ENCODE assay signal across 15 cellular contexts in the genomic region with DNA sequence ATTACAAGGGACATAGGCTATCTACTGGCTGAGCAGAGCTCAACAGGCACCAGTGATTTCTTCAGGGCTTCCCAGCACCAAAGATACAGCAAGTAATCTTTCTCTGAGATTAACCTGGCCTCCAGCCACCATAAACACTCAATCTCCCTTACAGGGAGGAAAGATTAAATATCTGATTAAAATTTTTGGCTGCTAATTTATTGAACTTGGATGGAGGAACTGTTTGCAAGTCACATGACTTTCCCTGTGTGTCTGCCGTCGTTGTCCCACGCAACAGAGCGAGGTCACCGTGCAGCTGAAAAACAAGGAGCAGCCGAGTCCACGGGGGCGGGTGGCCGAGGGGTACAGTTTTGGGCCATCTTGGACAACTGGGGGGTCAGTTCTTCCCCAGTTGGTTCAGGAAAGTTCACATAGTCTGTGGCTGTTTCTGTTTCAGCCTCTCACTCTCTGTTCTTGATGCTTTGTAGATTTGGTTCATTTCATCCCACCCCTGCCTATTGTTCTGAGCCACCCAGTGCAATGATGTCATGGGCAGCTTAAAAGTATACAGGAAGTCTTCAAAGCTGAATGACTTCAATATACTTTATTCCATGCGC.
DNase-seq lines count a peak whose midpoint lies in the region; ATAC-seq, FAIRE-seq and TF ChIP-seq lines count a peak whose summit lies in the region.
"Had no signal": no experiment of that assay in that cellular context is flagged by ENCODE, and none has a peak within 500 bp of the region (broad histone marks: within the 10 kb centered on the region; RNA-seq: fewer than 3 reads in every experiment).

No MANE protein-coding gene starts in this region.

- H3K36me3 Mint-ChIP-seq in neural crest cell (ENCODE audit: low read depth) (peaks cover 4% of the 10 kb centered on the region), CD14-positive monocyte (no peaks in the 10 kb centered on the region)
- H3K36me3 Mint-ChIP-seq: activated CD8-positive, alpha-beta memory T cell treated with anti-CD3 and anti-CD28 coated beads, Interleukin-2, amount 10 ng/mL, durations not matched to agents 7 days and 5 days had no signal

- no peak for TF ChIP-seq EP300 in HepG2 (IDR thresholded peaks at IDR 0.05; ENCODE audit: low read depth in 2 of 2, low read length in 2 of 2)
- TF ChIP-seq EP300 in HepG2 (CRISPR knock-in tag; IDR thresholded peaks at IDR 0.05; ENCODE audit: borderline replicate concordance): no peak
- TF ChIP-seq EP300 in transverse colon (IDR thresholded peaks at IDR 0.05; ENCODE audit: low read depth): no peak

- H3K27me3 ChIP-seq in liver (ENCODE audit: control insufficient read depth in 4 of 4, insufficient read depth in 4 of 4, low read length in 3 of 4) (no peaks in the 10 kb centered on the region), HepG2 (ENCODE audit: control insufficient read depth in 1 of 2, insufficient read depth in 2 of 2, low read length in 2 of 2) (no peaks in the 10 kb centered on the region), transverse colon (no peaks in the 10 kb centered on the region), hepatocyte (no peaks in the 10 kb centered on the region)
- H3K27me3 ChIP-seq: tibial nerve had no signal

- H3K9me3 ChIP-seq in liver (ENCODE audit: control insufficient read depth in 4 of 4, low read length in 3 of 4) (no peaks in the 10 kb centered on the region), HepG2 (ENCODE audit: low read length) (no peaks in the 10 kb centered on the region), transverse colon (no peaks in the 10 kb centered on the region), hepatocyte (ENCODE audit: low read depth) (no peaks in the 10 kb centered on the region)
- H3K9me3 ChIP-seq: tibial nerve had no signal

- DNase-seq in HepG2 (ENCODE audit: low spot score) (no peak), Right ventricle myocardium inferior (ENCODE audit: missing footprints) (no peak), neural crest cell (ENCODE audit: low read depth, low spot score) (no peak), CD14-positive monocyte (ENCODE audit: low spot score) (no peak), transverse colon (no peak), hepatocyte (ENCODE audit: low spot score) (no peak)
- no peak for DNase-seq in activated CD8-positive, alpha-beta memory T cell treated with anti-CD3 and anti-CD28 coated beads, Interleukin-2, amount 50 U/mL, for 48 hours
- DNase-seq: activated CD8-positive, alpha-beta memory T cell treated with anti-CD3 and anti-CD28 coated beads, Interleukin-2, amount 10 ng/mL, durations not matched to agents 7 days and 5 days; activated naive CD8-positive, alpha-beta T cell treated with anti-CD3 and anti-CD28 coated beads, Interleukin-2, amount 50 U/mL, for 24 hours; NCI-H510A; SHP77 had no signal

- no TSS peak for BruUV-seq in HepG2 (replicated peaks; lab: Mats Ljungman, UMichigan)

- H3K9me2 ChIP-seq in hepatocyte (replicated peaks; ENCODE audit: insufficient read depth): no peaks in the 10 kb centered on the region

- no peaks in the 10 kb centered on the region for H3K27me3 Mint-ChIP-seq in neural crest cell (ENCODE audit: low read depth)
- H3K27me3 Mint-ChIP-seq in CD14-positive monocyte (ENCODE audit: low read depth in 3 of 3): no peaks in the 10 kb centered on the region

- H3K27ac ChIP-seq in liver (ENCODE audit: low read depth in 1 of 2, low read length in 2 of 2): peak overlapping the region; percentile 73 to 85
- no peak overlapping the region for H3K27ac ChIP-seq in HepG2 (ENCODE audit: extremely low read length, insufficient read depth, low read length)
- H3K27ac ChIP-seq in transverse colon: no peak overlapping the region
- no peak overlapping the region for H3K27ac ChIP-seq in hepatocyte

- TF ChIP-seq RAD21 in liver (IDR thresholded peaks at IDR 0.05) (peak; percentile 30 to 59), HepG2 (CRISPR knock-in tag; IDR thresholded peaks at IDR 0.05) (no peak)

- no peak for TF ChIP-seq POLR2A in HepG2 (IDR thresholded peaks at IDR 0.05; ENCODE audit: insufficient read depth in 1 of 2, low read depth in 2 of 2, low read length in 2 of 2)
- TF ChIP-seq POLR2A in transverse colon (IDR thresholded peaks at IDR 0.05): no peak

- no peaks in the 10 kb centered on the region for H3K9me3 Mint-ChIP-seq in neural crest cell
- peaks cover 0 to 5% (median 0%) of the 10 kb centered on the region in 7 donors for H3K9me3 Mint-ChIP-seq in CD14-positive monocyte
- H3K9me3 Mint-ChIP-seq: activated naive CD8-positive, alpha-beta T cell treated with anti-CD3 and anti-CD28 coated beads, Interleukin-2, amount 50 U/mL, for 24 hours had no signal

- H2AFZ ChIP-seq in HepG2 (ENCODE audit: low read length) (no peak overlapping the region), hepatocyte (no peak overlapping the region)

- in situ Hi-C loops in HepG2 (cut with HindIII; ENCODE audit: extremely low pct_ligation_motif_present, low pct_unique_long_range_greater_than_20kb) (no loop called here), transverse colon (cut with MboI; ENCODE audit: low pct_ligation_motif_present in 1 of 4, low pct_unique_long_range_greater_than_20kb in 1 of 4, low sequenced_read_pairs in 3 of 4) (no loop called here)

- peak overlapping the region; percentile 1 to 38 (median 37) for H3K4me3 ChIP-seq in liver (ENCODE audit: low read depth in 1 of 3, low read length in 3 of 3)
- no peak overlapping the region for H3K4me3 ChIP-seq in HepG2 (replicated peaks in 1 of 3; ENCODE audit: insufficient read depth in 1 of 3, low read depth in 2 of 3, low read length in 3 of 3)
- no peak overlapping the region for H3K4me3 ChIP-seq in transverse colon
- H3K4me3 ChIP-seq in hepatocyte: no peak overlapping the region

- H3K4me1 ChIP-seq in liver (ENCODE audit: control insufficient read depth in 4 of 4, insufficient read depth in 4 of 4, low read length in 3 of 4) (peaks cover 4 to 20% (median 10%) of the 10 kb centered on the region in 4 donors), HepG2 (ENCODE audit: insufficient read depth, low read length) (peaks cover 9% of the 10 kb centered on the region), transverse colon (peaks cover 0 to 9% (median 3%) of the 10 kb centered on the region in 4 donors), hepatocyte (ENCODE audit: insufficient read depth) (no peaks in the 10 kb centered on the region)

- 29% methylated on average over 10 of the region's 10 CpGs for WGBS in liver
- WGBS in HepG2 (ENCODE audit: low lambda C conversion rate): 32% methylated on average over 10 of the region's 10 CpGs
- 84 to 100% methylated on average over 1 to 10 of the region's 10 CpGs for WGBS in transverse colon (ENCODE audit: low coverage in 1 of 2), 2 donors
- 89% methylated on average over 10 of the region's 10 CpGs for WGBS in hepatocyte (ENCODE audit: low lambda C conversion rate, missing lambda C conversion rate)

- H3K9ac ChIP-seq in liver (ENCODE audit: low read depth in 1 of 2, low read length in 2 of 2) (no peak overlapping the region), HepG2 (ENCODE audit: insufficient read depth, low read depth, low read length) (no peak overlapping the region)

- H3K36me3 ChIP-seq in liver (ENCODE audit: control insufficient read depth in 4 of 4, insufficient read depth in 3 of 4, low read depth in 1 of 4, low read length in 3 of 4) (no peaks in the 10 kb centered on the region), HepG2 (replicated peaks in 1 of 2; ENCODE audit: control insufficient read depth in 1 of 2, insufficient read depth in 2 of 2, low read length in 2 of 2) (no peaks in the 10 kb centered on the region), transverse colon (no peaks in the 10 kb centered on the region), hepatocyte (replicated peaks; ENCODE audit: insufficient read depth, low read depth) (no peaks in the 10 kb centered on the region)
- H3K36me3 ChIP-seq: tibial nerve had no signal

- H3K4me1 Mint-ChIP-seq in neural crest cell (peaks cover 7% of the 10 kb centered on the region), CD14-positive monocyte (no peaks in the 10 kb centered on the region)
- H3K4me1 Mint-ChIP-seq: activated CD8-positive, alpha-beta memory T cell treated with anti-CD3 and anti-CD28 coated beads, Interleukin-2, amount 10 ng/mL, durations not matched to agents 7 days and 5 days; activated naive CD8-positive, alpha-beta T cell treated with anti-CD3 and anti-CD28 coated beads, Interleukin-2, amount 50 U/mL, for 24 hours had no signal

- CTCF ChIA-PET in HepG2 (lab: Yijun Ruan, JAX; ENCODE audit: low intra/inter-chr PET ratio, low total read pairs): no interaction called here

- no peak for FAIRE-seq in HepG2 (lab: Jason Lieb, UNC)
- FAIRE-seq: H1, small intestine had no signal

- no peak overlapping the region for H3K4me3 Mint-ChIP-seq in neural crest cell
- H3K4me3 Mint-ChIP-seq in CD14-positive monocyte: no peak overlapping the region
- H3K4me3 Mint-ChIP-seq: activated CD8-positive, alpha-beta memory T cell treated with anti-CD3 and anti-CD28 coated beads, Interleukin-2, amount 10 ng/mL, durations not matched to agents 7 days and 5 days; activated naive CD8-positive, alpha-beta T cell treated with anti-CD3 and anti-CD28 coated beads, Interleukin-2, amount 50 U/mL, for 24 hours had no signal

- H4K20me1 ChIP-seq in HepG2 (ENCODE audit: insufficient read depth, low read length) (no peaks in the 10 kb centered on the region), hepatocyte (ENCODE audit: insufficient read depth, poor library complexity, severe bottlenecking) (no peaks in the 10 kb centered on the region)

- TF ChIP-seq CTCF in liver (IDR thresholded peaks at IDR 0.05; ENCODE audit: low read depth, low read length, missing input control) (no peak), HepG2 (CRISPR knock-in tag; IDR thresholded peaks at IDR 0.05) (no peak), neural crest cell (conservative IDR thresholded peaks at IDR 0.05) (no peak), CD14-positive monocyte (IDR thresholded peaks at IDR 0.05) (no peak), transverse colon (IDR thresholded peaks at IDR 0.05) (no peak), hepatocyte (IDR thresholded peaks at IDR 0.05; ENCODE audit: poor library complexity) (no peak)

- intact Hi-C loops in HepG2 (cut with micrococcal nuclease; ENCODE audit: unreplicated experiment): no loop called here
- intact Hi-C loops in Right ventricle myocardium inferior (cut with DNase I): no loop called here
- intact Hi-C loops in CD14-positive monocyte (cut with micrococcal nuclease): loop anchor here in 1 of 2 donors (10.0 kb wide), 1 partner anchor 60 kb away; no protein-coding TSS in a partner anchor
- intact Hi-C loops in transverse colon (cut with DNase I; ENCODE audit: low total_unique reads): no loop called here

- POLR2A ChIA-PET in HepG2 (lab: Yijun Ruan, JAX): no interaction called here

- ATAC-seq in HepG2: no peak
- peak; percentile 69 for ATAC-seq in Right ventricle myocardium inferior
- ATAC-seq: activated CD8-positive, alpha-beta memory T cell treated with anti-CD3 and anti-CD28 coated beads, Interleukin-2, amount 10 ng/mL, durations not matched to agents 7 days and 5 days; activated naive CD8-positive, alpha-beta T cell treated with anti-CD3 and anti-CD28 coated beads, Interleukin-2, amount 50 U/mL, for 24 hours had no signal

- no peaks in the 10 kb centered on the region for H3K79me2 ChIP-seq in HepG2 (ENCODE audit: insufficient read depth, low read length)
- no peaks in the 10 kb centered on the region for H3K79me2 ChIP-seq in hepatocyte

- H3K27ac Mint-ChIP-seq in neural crest cell (ENCODE audit: unreplicated experiment): peak overlapping the region; percentile 69
- H3K27ac Mint-ChIP-seq in CD14-positive monocyte: no peak overlapping the region
- H3K27ac Mint-ChIP-seq: activated CD8-positive, alpha-beta memory T cell treated with anti-CD3 and anti-CD28 coated beads, Interleukin-2, amount 10 ng/mL, durations not matched to agents 7 days and 5 days; activated naive CD8-positive, alpha-beta T cell treated with anti-CD3 and anti-CD28 coated beads, Interleukin-2, amount 50 U/mL, for 24 hours had no signal

- H3K4me2 ChIP-seq in HepG2 (ENCODE audit: low read depth, low read length) (no peak overlapping the region), hepatocyte (no peak overlapping the region)

Comparison
In these comparisons a context has a peak if more than half of its experiments do, and no peak if none do; other contexts are left out.
1. H3K27ac ChIP-seq: peak in liver (2 of 2); none in HepG2 (single experiment), transverse colon (0 of 4) and hepatocyte (single experiment).
2. H3K4me3 ChIP-seq: peak in liver (3 of 3); none in HepG2 (0 of 3), transverse colon (0 of 4) and hepatocyte (single experiment).